ENCODE assay signal across 15 cellular contexts in the genomic region with DNA sequence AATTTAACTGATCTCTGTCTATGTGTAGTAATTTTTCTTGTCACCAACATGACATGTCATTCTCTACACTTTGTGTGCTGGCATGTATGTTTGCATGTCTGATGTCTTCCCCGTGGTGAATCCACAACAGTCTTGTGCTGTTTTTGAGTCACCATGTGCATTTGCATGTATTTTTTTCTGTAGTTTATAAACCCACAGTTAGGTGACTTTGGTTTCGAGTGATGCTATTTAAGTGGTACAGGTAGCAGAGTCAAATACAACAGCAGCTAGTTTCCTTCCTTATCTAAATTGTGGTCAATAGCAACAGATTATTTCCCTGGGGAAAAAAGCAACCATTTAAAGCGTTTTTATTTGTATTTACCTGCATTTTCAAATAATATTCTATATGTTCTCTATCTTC.
DNase-seq lines count a peak whose midpoint lies in the region; ATAC-seq and TF ChIP-seq lines count a peak whose summit lies in the region.
"Had no signal": no experiment of that assay in that cellular context is flagged by ENCODE, and none has a peak within 500 bp of the region (broad histone marks: within the 10 kb centered on the region; RNA-seq: fewer than 3 reads in every experiment).

No MANE protein-coding gene starts in this region.

- H3K27me3 ChIP-seq in MG63: no peaks in the 10 kb centered on the region
- H3K27me3 ChIP-seq: SJCRH30, tibial nerve had no signal

- peaks cover 2 to 27% of the 10 kb centered on the region in 2 experiments; a peak in 2 of 3 replicates for H3K36me3 ChIP-seq in HEK293 (ENCODE audit: control insufficient read depth in 2 of 2, insufficient read depth in 1 of 2, low read length in 2 of 2)
- no peaks in the 10 kb centered on the region for H3K36me3 ChIP-seq in MG63
- H3K36me3 ChIP-seq: SJCRH30 had no signal

- CTCF ChIA-PET in HEK293 (lab: Yijun Ruan, JAX): interaction anchor here (0.5 to 0.6 kb wide), 2 partner anchors 46 to 175 kb away, joined by 3 to 4 read pairs; no protein-coding TSS in a partner anchor

- DNase-seq in GM10266 (ENCODE audit: extremely low spot score): peak; percentile 19
- DNase-seq in GM19240 (ENCODE audit: insufficient read length, low spot score): peak; percentile 38
- no peak for DNase-seq in MG63
- no peak for DNase-seq in SKM-1 treated with dmso at 0.1 percent for 144 hours (lab: John Stamatoyannopoulos, UW; ENCODE audit: unreplicated experiment)
- DNase-seq in NCI-H226: no peak
- DNase-seq in ureter (ENCODE audit: low spot score): no peak
- DNase-seq: activated CD4-positive, alpha-beta T cell treated with anti-CD3 and anti-CD28 coated beads for 36 hours; activated naive CD4-positive, alpha-beta T cell treated with anti-CD3 and anti-CD28 coated beads, Interleukin-2, amount 10 ng/mL, durations not matched to agents 7 days and 5 days; DMS79; NCI-H510A treated with DMSO at 0.1 percent for 48 hours; SJCRH30 had no signal

- H3K4me3 ChIP-seq in HEK293 (ENCODE audit: low read depth, low read length) (no peak overlapping the region), MG63 (no peak overlapping the region)
- H3K4me3 ChIP-seq: SJCRH30, tibial nerve had no signal

- no peak overlapping the region for H3K27ac ChIP-seq in HEK293 (ENCODE audit: extremely low read depth, low read depth, low read length)
- H3K27ac ChIP-seq: SJCRH30, tibial nerve had no signal

- no peaks in the 10 kb centered on the region for H3K4me1 ChIP-seq in HEK293 (ENCODE audit: control insufficient read depth, insufficient read depth, low read length)
- H3K4me1 ChIP-seq: SJCRH30, tibial nerve had no signal

- no peak for TF ChIP-seq CTCF in GM10266 (IDR thresholded peaks at IDR 0.05; ENCODE audit: control insufficient read depth, insufficient read depth, low read depth, missing control alignments)
- no peak for TF ChIP-seq CTCF in HEK293 (tag by site-specific recombination; IDR thresholded peaks at IDR 0.05)

- POLR2A ChIA-PET in HEK293 (lab: Yijun Ruan, JAX): no interaction called here

- ATAC-seq in HG03175 (IDR thresholded peaks at IDR 0.05; ENCODE audit: unreplicated experiment): peak; percentile 92
- ATAC-seq: activated CD4-positive, alpha-beta T cell treated with anti-CD3 and anti-CD28 coated beads for 36 hours; HCT116 had no signal

- H3K9me3 ChIP-seq in HEK293 (ENCODE audit: control insufficient read depth, insufficient read depth, low read depth, low read length) (no peaks in the 10 kb centered on the region), MG63 (no peaks in the 10 kb centered on the region)
- H3K9me3 ChIP-seq: SJCRH30, tibial nerve had no signal

TF ChIP-seq in HEK293, 187 proteins besides CTCF, POLR2A, EP300 and RAD21:
- no peak for TF ChIP-seq ZNF785 (tag by site-specific recombination; IDR thresholded peaks at IDR 0.05)
- peak; percentile 55; the same call in 1 of the 2 replicates for TF ChIP-seq ZNF664 (tag by site-specific recombination; IDR thresholded peaks at IDR 0.05)

Comparison
In these comparisons a context has a peak if more than half of its experiments do, and no peak if none do; other contexts are left out.
1. DNase-seq: peak in GM10266 (single experiment) and GM19240 (single experiment); none in MG63 (single experiment), SKM-1 treated with dmso at 0.1 percent for 144 hours (single experiment), NCI-H226 (single experiment) and ureter (single experiment).